22 cellular contexts compared by ENCODE assay signal in genomic region chr18:32287873-32288272, GRCh38.
"Had no signal": no experiment of that assay in that cellular context is flagged by ENCODE, and none has a peak within 500 bp of the region (broad histone marks: within the 10 kb centered on the region; RNA-seq: fewer than 3 reads in every experiment).

No MANE protein-coding gene starts in this region.

- DNase-seq: cortex of kidney; effector CD8-positive, alpha-beta T cell; effector memory CD8-positive, alpha-beta T cell; endodermal cell; erythroblast; esophagus squamous epithelium; foreskin fibroblast; foreskin melanocyte; gastrocnemius medialis; glutamatergic neuron; head of caudate nucleus; hippocampal formation; left cardiac atrium; left lung; left ventricle myocardium superior; lower lobe of right lung; midbrain had no signal

- H3K4me3 ChIP-seq: esophagus squamous epithelium, gastrocnemius medialis, heart right ventricle, left lung, lower lobe of right lung had no signal

- H3K27ac ChIP-seq: epithelial cell of prostate, esophagus squamous epithelium, gastrocnemius medialis, left lung, lower lobe of right lung had no signal

- H3K27me3 ChIP-seq: esophagus squamous epithelium, gastrocnemius medialis, heart right ventricle, left lung had no signal

- H3K9me3 ChIP-seq: esophagus squamous epithelium, gastrocnemius medialis, left lung, lower lobe of right lung had no signal

- H3K4me1 ChIP-seq: left lung, lower lobe of right lung had no signal

- FAIRE-seq: islet of Langerhans, keratinocyte had no signal

- ATAC-seq: effector memory CD8-positive, alpha-beta T cell; esophagus mucosa; gastrocnemius medialis; left lung; lower lobe of right lung had no signal
